Comparison of ENCODE assay signal across 15 cellular contexts in the genomic region with DNA sequence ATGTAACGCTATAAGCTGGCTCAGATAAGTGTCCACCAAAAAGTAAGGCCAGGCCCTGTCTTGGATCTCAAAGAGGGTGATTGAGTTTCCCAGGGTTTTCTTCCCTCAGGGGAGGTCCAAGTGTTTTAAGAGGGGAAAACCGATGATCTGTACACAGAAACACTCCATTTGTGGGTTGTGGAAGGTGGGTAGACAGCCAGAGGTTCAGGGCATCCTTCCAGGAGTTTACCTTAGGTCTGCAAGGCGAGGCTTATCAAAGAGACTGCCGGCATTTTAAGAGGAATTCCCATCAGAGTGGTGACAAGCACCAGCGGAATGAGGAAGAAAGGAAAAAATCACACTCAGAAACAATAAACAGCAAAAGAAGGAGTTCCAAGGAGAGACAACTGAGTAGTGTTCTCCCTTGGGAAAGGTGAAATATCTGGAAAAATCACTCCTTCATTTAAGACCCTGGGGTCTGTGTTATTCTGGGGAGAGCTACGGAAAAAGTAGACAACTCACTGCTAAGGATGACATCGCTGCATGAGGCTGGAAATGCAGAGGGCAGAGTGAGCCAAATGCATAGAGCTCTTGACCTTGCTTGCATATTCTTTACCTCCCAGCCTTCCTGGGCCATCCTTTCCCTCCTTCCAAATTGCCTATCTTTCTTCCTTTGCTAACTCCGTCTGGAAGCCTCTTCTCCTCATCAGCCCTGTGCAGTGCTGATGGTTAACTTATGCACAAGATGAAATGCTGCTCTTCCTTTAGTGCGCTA. TPM values are rescaled to one million over a fixed set of nuclear protein-coding genes. Genes with fewer than 3 reads are reported as not detected.
DNase-seq lines count a peak whose midpoint lies in the region; ATAC-seq and TF ChIP-seq lines count a peak whose summit lies in the region.
"Had no signal": no experiment of that assay in that cellular context is flagged by ENCODE, and none has a peak within 500 bp of the region (broad histone marks: within the 10 kb centered on the region; RNA-seq: fewer than 3 reads in every experiment).

No MANE protein-coding gene starts in this region.

- CTCF ChIA-PET in AG04450 (lab: Charles Lee), result no interaction called here

- H3K9me3 ChIP-seq in AG04450 (ENCODE audit: control insufficient read depth, insufficient read depth, low read length) (no peaks in the 10 kb centered on the region), body of pancreas (no peaks in the 10 kb centered on the region), lung (ENCODE audit: control insufficient read depth in 2 of 2, insufficient read depth in 1 of 2, low read length in 1 of 2) (no peaks in the 10 kb centered on the region)
- H3K9me3 ChIP-seq: SJCRH30 had no signal

- H3K4me1 ChIP-seq in body of pancreas (peaks cover 10% of the 10 kb centered on the region), lung (ENCODE audit: control insufficient read depth in 2 of 2, insufficient read depth in 2 of 2, low read length in 2 of 2) (peaks cover 0 to 2% of the 10 kb centered on the region in 2 donors)
- H3K4me1 ChIP-seq: SJCRH30 had no signal

- peak; percentile 7 for DNase-seq in AG04450 (ENCODE audit: low read depth, low spot score)
- peak; percentile 28 for DNase-seq in HS-5 (ENCODE audit: low read depth)
- peak in 3 of 4 donors; percentile 11 to 51 (median 21) for DNase-seq in body of pancreas
- DNase-seq in lung (ENCODE audit: low spot score), result peak; percentile 75
- DNase-seq in activated CD8-positive, alpha-beta memory T cell treated with anti-CD3 and anti-CD28 coated beads for 24 hours, result no peak
- no peak for DNase-seq in anterior cingulate cortex (lab: John Stamatoyannopoulos, UW)
- no peak for DNase-seq in H7
- no peak for DNase-seq in nucleus accumbens (lab: John Stamatoyannopoulos, UW)
- DNase-seq: NCI-H1105, NCI-H526 treated with DMSO at 0.1 percent for 48 hours, SJCRH30 had no signal

- ATAC-seq in body of pancreas, result peak; percentile 84
- ATAC-seq in lung (ENCODE audit: insufficient read depth, low FRiP score), result peak; percentile 63

- H3K27me3 ChIP-seq in AG04450 (ENCODE audit: control insufficient read depth, insufficient read depth, low read length) (no peaks in the 10 kb centered on the region), body of pancreas (no peaks in the 10 kb centered on the region), lung (ENCODE audit: control insufficient read depth, insufficient read depth) (no peaks in the 10 kb centered on the region), H7 (ENCODE audit: control insufficient read depth, insufficient read depth, low read length) (no peaks in the 10 kb centered on the region)
- H3K27me3 ChIP-seq: BLaER1, SJCRH30 had no signal

- no peak overlapping the region for H3K4me3 ChIP-seq in AG04450 (ENCODE audit: low read depth, low read length)
- no peak overlapping the region for H3K4me3 ChIP-seq in body of pancreas
- no peak overlapping the region for H3K4me3 ChIP-seq in lung
- H3K4me3 ChIP-seq in H7 (ENCODE audit: insufficient read depth, low read depth, low read length), result no peak overlapping the region
- H3K4me3 ChIP-seq: BLaER1, SJCRH30 had no signal

- intact Hi-C loops in body of pancreas (cut with DNase I), result no loop called here

- no peak for TF ChIP-seq CTCF in AG04450 (IDR thresholded peaks at IDR 0.05; ENCODE audit: low read depth, low read length)
- no peak for TF ChIP-seq CTCF in body of pancreas (IDR thresholded peaks at IDR 0.05)
- no peak for TF ChIP-seq CTCF in lung (IDR thresholded peaks at IDR 0.05; ENCODE audit: control extremely low read depth, extremely low read depth)

- WGBS in body of pancreas, 2 donors, result 44 to 50% methylated on average over 9 of the region's 9 CpGs
- 66 to 85% methylated on average over 9 of the region's 9 CpGs for WGBS in lung, 2 donors

- H3K36me3 ChIP-seq in body of pancreas (replicated peaks in 1 of 2; ENCODE audit: insufficient read depth in 1 of 2, low read depth in 2 of 2), result no peaks in the 10 kb centered on the region
- H3K36me3 ChIP-seq in lung (ENCODE audit: control insufficient read depth in 2 of 2, insufficient read depth in 2 of 2, low read length in 2 of 2), result no peaks in the 10 kb centered on the region
- no peaks in the 10 kb centered on the region for H3K36me3 ChIP-seq in H7 (replicated peaks; ENCODE audit: control insufficient read depth, insufficient read depth, low read length)
- H3K36me3 ChIP-seq: BLaER1, SJCRH30 had no signal

- TF ChIP-seq POLR2A in body of pancreas (IDR thresholded peaks at IDR 0.05), result no peak

- POLR2A ChIA-PET in AG04450 (lab: Yijun Ruan, JAX), result interaction anchor here (0.6 kb wide), 1 partner anchor 76 kb away, joined by 3 read pairs; no protein-coding TSS in a partner anchor

- no peak overlapping the region for H3K27ac ChIP-seq in AG04450 (ENCODE audit: low read depth, low read length)
- peak overlapping the region; percentile 5 to 75 (median 34) for H3K27ac ChIP-seq in body of pancreas
- peak overlapping the region in 1 of 2 donors; percentile 70 for H3K27ac ChIP-seq in lung (ENCODE audit: low read depth in 1 of 2, low read length in 1 of 2)
- H3K27ac ChIP-seq: BLaER1, SJCRH30 had no signal

RNA-seq across cellular contexts. Expression of a gene that starts 22.1 kb away (rescaled TPM):
- not detected in 2 replicates for polyA plus RNA-seq in AG04450 (2011; rRNA removed)
- not detected in 2 replicates for polyA minus RNA-seq in AG04450 (2011; rRNA and poly(A)+ RNA removed)
- 100 to 1,000 TPM in 1 of 2 donors, 10 to 100 TPM in 1; 54.5 to 105 TPM for total RNA-seq in body of pancreas
- total RNA-seq in lung, result 100 to 1,000 TPM in 1 of 2 donors, 10 to 100 TPM in 1; 30.4 to 433 TPM
- 10 to 100 TPM; 17.9 to 21.9 TPM for polyA plus RNA-seq in lung
- not detected in 2 replicates for total RNA-seq in H7 (2014; rRNA removed; shearing (Covaris generic))
- total RNA-seq: activated T-helper 1 cell treated with anti-CD3 and anti-CD28 coated beads, Interleukin-12 subunit alpha, Interleukin-12 subunit beta, Interleukin-2, Interleukin-4 antibody, amounts not matched to agents 30 ng/mL and 10 ng/mL and 1 ng/mL, durations not matched to agents 14 hours and 24 hours and 36 hours; cardiac septum; SJCRH30 had no signal
- polyA plus RNA-seq: neural cell had no signal

Comparison
In these comparisons a context has a peak if more than half of its experiments do, and no peak if none do; other contexts are left out.
1. DNase-seq: peak in AG04450 (single experiment), HS-5 (single experiment), body of pancreas (3 of 4) and lung (single experiment); none in activated CD8-positive, alpha-beta memory T cell treated with anti-CD3 and anti-CD28 coated beads for 24 hours (single experiment), anterior cingulate cortex (0 of 58), H7 (single experiment) and nucleus accumbens (0 of 56).
2. RNA of a gene that starts 22.1 kb away (total RNA-seq): 30.4 to 433 TPM in lung and 54.5 to 105 TPM in body of pancreas; not detected in H7; every median in the first group is over 10 times any median in the second.